8 cellular contexts compared by ENCODE assay signal in genomic region chr1:25247829-25248754, GRCh38. TPM values are rescaled to one million over a fixed set of nuclear protein-coding genes. Genes with fewer than 3 reads are reported as not detected.
DNase-seq lines count a peak whose midpoint lies in the region; ATAC-seq and TF ChIP-seq lines count a peak whose summit lies in the region.

No MANE protein-coding gene starts in this region.

- no peaks in the 10 kb centered on the region for H3K27me3 ChIP-seq in A673 (replicated peaks; ENCODE audit: insufficient read depth, low read depth, low read length, poor library complexity)
- H3K27me3 ChIP-seq in MG63, result no peaks in the 10 kb centered on the region
- H3K27me3 ChIP-seq in parathyroid adenoma (ENCODE audit: control insufficient read depth, insufficient read depth, low read length), result no peaks in the 10 kb centered on the region

- H3K4me3 ChIP-seq in A673 (ENCODE audit: low read depth, low read length, poor library complexity, severe bottlenecking), result peak overlapping the region; percentile 83
- peak overlapping the region; percentile 85 for H3K4me3 ChIP-seq in MG63
- peak overlapping the region; percentile 99 for H3K4me3 ChIP-seq in parathyroid adenoma (ENCODE audit: low read depth, low read length)

- peaks cover 37% of the 10 kb centered on the region for H3K36me3 Mint-ChIP-seq in endothelial cell (ENCODE audit: low read depth, unreplicated experiment)

- peaks cover 31% of the 10 kb centered on the region for H3K4me1 Mint-ChIP-seq in endothelial cell (ENCODE audit: unreplicated experiment)

- no peaks in the 10 kb centered on the region for H3K79me2 ChIP-seq in parathyroid adenoma

- H3K27me3 Mint-ChIP-seq in endothelial cell (ENCODE audit: unreplicated experiment), result peaks cover 6% of the 10 kb centered on the region

- peak overlapping the region; percentile 96 for H3K4me2 ChIP-seq in parathyroid adenoma (ENCODE audit: low read length)

- no peak for DNase-seq in A673 (ENCODE audit: low spot score)
- DNase-seq in MG63, result no peak
- DNase-seq in endothelial cell (ENCODE audit: low spot score), result no peak
- DNase-seq in NCI-H2227 (lab: John Stamatoyannopoulos, UW; ENCODE audit: unreplicated experiment), result no peak
- DNase-seq in AG08395 (ENCODE audit: low spot score), result no peak
- DNase-seq in DMS114 treated with DMSO at 0.1 percent for 48 hours (lab: John Stamatoyannopoulos, UW; ENCODE audit: unreplicated experiment), result no peak

- POLR2A ChIA-PET in A673 (lab: Charles Lee; ENCODE audit: low non-redundant PET), result interaction anchor here (0.6 to 1.0 kb wide), 4 partner anchors 8 to 398 kb away, joined by 3 to 8 read pairs (median 7); partner anchors contain the start of gene SYF2

- peak; percentile 37 for ATAC-seq in GM19397 (IDR thresholded peaks at IDR 0.05; ENCODE audit: unreplicated experiment)

- peak overlapping the region; percentile 99 for H3K4me3 Mint-ChIP-seq in endothelial cell (ENCODE audit: unreplicated experiment)

- H3K36me3 ChIP-seq in A673 (ENCODE audit: insufficient read depth, low read length, poor library complexity, severe bottlenecking) (peaks cover 28% of the 10 kb centered on the region), MG63 (peaks cover 37% of the 10 kb centered on the region), parathyroid adenoma (ENCODE audit: control insufficient read depth, insufficient read depth, low read length) (no peaks in the 10 kb centered on the region)

- BruUV-seq in A673 (replicated peaks; lab: Mats Ljungman, UMichigan), result TSS peak; percentile 76

- no peak for TF ChIP-seq CTCF in A673 (conservative IDR thresholded peaks at IDR 0.05; ENCODE audit: low read depth, low read length)
- no peak for TF ChIP-seq CTCF in endothelial cell (IDR thresholded peaks at IDR 0.05; ENCODE audit: unreplicated experiment)
- TF ChIP-seq CTCF in parathyroid adenoma (IDR thresholded peaks at IDR 0.05), result no peak

- peak overlapping the region; percentile 69 for H2AFZ ChIP-seq in parathyroid adenoma

- no peak overlapping the region for H3K9ac ChIP-seq in parathyroid adenoma

- H3K9me3 Mint-ChIP-seq in endothelial cell (ENCODE audit: unreplicated experiment), result no peaks in the 10 kb centered on the region

- H3K27ac ChIP-seq in A673 (ENCODE audit: low read depth, low read length, poor library complexity, severe bottlenecking) (peak overlapping the region; percentile 98), parathyroid adenoma (peak overlapping the region; percentile 97)

- peaks cover 20% of the 10 kb centered on the region for H3K4me1 ChIP-seq in A673 (ENCODE audit: insufficient read depth, low read length, poor library complexity, severe bottlenecking)
- no peaks in the 10 kb centered on the region for H3K4me1 ChIP-seq in parathyroid adenoma

- H3K9me3 ChIP-seq in A673 (ENCODE audit: low read depth, low read length, poor library complexity, severe bottlenecking), result no peaks in the 10 kb centered on the region
- no peaks in the 10 kb centered on the region for H3K9me3 ChIP-seq in MG63
- H3K9me3 ChIP-seq in parathyroid adenoma (ENCODE audit: control insufficient read depth, low read length), result no peaks in the 10 kb centered on the region

- CTCF ChIA-PET in A673 (lab: Charles Lee), result no interaction called here

- peak overlapping the region; percentile 91 for H3K27ac Mint-ChIP-seq in endothelial cell (ENCODE audit: unreplicated experiment)

- intact Hi-C loops in A673 (cut with micrococcal nuclease; ENCODE audit: unreplicated experiment), result no loop called here

RNA-seq across cellular contexts. Expression of gene RSRP1, which starts 0.8 kb away (rescaled TPM):
- total RNA-seq in A673 (2021) (62.1 and 65.3 TPM in 2 replicates), endothelial cell (ENCODE audit: unreplicated experiment) (119 TPM)
- total RNA-seq in MG63 (2014; rRNA removed; shearing (Covaris generic); ENCODE audit: low replicate concordance), result 36.4 and 44.5 TPM in 2 replicates

RNA-seq across cellular contexts. Expression of gene SYF2, which starts 15.8 kb away (rescaled TPM):
- 28.8 and 30.2 TPM in 2 replicates for total RNA-seq in A673 (2021)
- total RNA-seq in MG63 (2014; rRNA removed; shearing (Covaris generic); ENCODE audit: low replicate concordance), result 37.8 and 40.1 TPM in 2 replicates
- 34.9 TPM for total RNA-seq in endothelial cell (ENCODE audit: unreplicated experiment)

RNA-seq across cellular contexts. Expression of gene RHD, which starts 24.2 kb away (rescaled TPM):
- total RNA-seq in A673 (2021) (not detected in 2 replicates), endothelial cell (ENCODE audit: unreplicated experiment) (0.38 TPM)
- total RNA-seq in MG63 (2014; rRNA removed; shearing (Covaris generic); ENCODE audit: low replicate concordance), result not detected in 2 replicates
